In the genomic region with DNA sequence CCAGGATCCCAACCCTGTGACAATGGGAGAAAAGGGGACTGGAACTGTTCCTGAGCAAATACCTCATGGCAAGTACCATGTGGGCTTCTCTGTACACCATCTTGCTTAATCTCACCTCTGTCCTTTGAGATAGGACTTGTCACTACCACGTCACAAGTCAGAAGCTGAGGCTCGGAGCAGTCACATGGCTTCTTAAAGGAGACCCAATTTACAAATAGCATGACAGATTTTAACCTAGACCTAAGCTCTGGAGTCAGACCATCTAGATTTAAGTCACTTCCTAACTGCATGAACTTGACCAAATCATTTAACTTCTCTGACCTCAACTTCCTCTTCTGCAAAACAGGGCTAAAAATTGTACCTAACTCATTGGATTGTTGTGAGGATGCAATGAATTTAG, we compare ENCODE assay signal across 20 cellular contexts. TPM values are rescaled to one million over a fixed set of nuclear protein-coding genes. Genes with fewer than 3 reads are reported as not detected.
A peak's percentile ranks its signal among the peaks of the same experiment; 100 is the strongest.
DNase-seq lines count a peak whose midpoint lies in the region; ATAC-seq, FAIRE-seq and TF ChIP-seq lines count a peak whose summit lies in the region.
"Had no signal": no experiment of that assay in that cellular context is flagged by ENCODE, and none has a peak within 500 bp of the region (broad histone marks: within the 10 kb centered on the region; RNA-seq: fewer than 3 reads in every experiment).

No MANE protein-coding gene starts in this region.

- peaks cover 2% of the 10 kb centered on the region for H3K4me1 Mint-ChIP-seq in T-helper 17 cell
- H3K4me1 Mint-ChIP-seq in stimulated activated naive CD8-positive, alpha-beta T cell treated with anti-CD3 and anti-CD28 coated beads, Interleukin-15, amount 100 ng/mL, for 72 hours: no peaks in the 10 kb centered on the region

- intact Hi-C loops in HepG2 (cut with micrococcal nuclease; ENCODE audit: unreplicated experiment): no loop called here
- intact Hi-C loops in transverse colon (cut with DNase I; ENCODE audit: low total_unique reads): no loop called here

- no peaks in the 10 kb centered on the region for H3K27me3 ChIP-seq in BLaER1
- no peaks in the 10 kb centered on the region for H3K27me3 ChIP-seq in MM.1S (replicated peaks; ENCODE audit: insufficient read depth, low read length)
- no peaks in the 10 kb centered on the region for H3K27me3 ChIP-seq in HepG2 (ENCODE audit: control insufficient read depth in 1 of 2, insufficient read depth in 2 of 2, low read length in 2 of 2)
- H3K27me3 ChIP-seq in transverse colon: no peaks in the 10 kb centered on the region

- no peak for TF ChIP-seq RAD21 in HepG2 (CRISPR knock-in tag; IDR thresholded peaks at IDR 0.05)

- POLR2A ChIA-PET in HepG2 (lab: Yijun Ruan, JAX): no interaction called here

- in situ Hi-C loops in HepG2 (cut with HindIII; ENCODE audit: extremely low pct_ligation_motif_present, low pct_unique_long_range_greater_than_20kb): no loop called here
- in situ Hi-C loops in transverse colon (cut with MboI; ENCODE audit: low pct_ligation_motif_present in 1 of 4, low pct_unique_long_range_greater_than_20kb in 1 of 4, low sequenced_read_pairs in 3 of 4): no loop called here

- DNase-seq in MM.1S: peak; percentile 41
- no peak for DNase-seq in T-helper 17 cell
- no peak for DNase-seq in HepG2 (ENCODE audit: low spot score)
- DNase-seq in stimulated activated naive CD8-positive, alpha-beta T cell treated with anti-CD3 and anti-CD28 coated beads, Interleukin-15, amount 100 ng/mL, for 72 hours: no peak
- no peak for DNase-seq in transverse colon
- DNase-seq in HTR-8/SVneo (ENCODE audit: insufficient read length, low spot score): no peak
- DNase-seq in NCI-H187 (lab: John Stamatoyannopoulos, UW): no peak
- DNase-seq: activated CD8-positive, alpha-beta memory T cell treated with anti-CD3 and anti-CD28 coated beads for 24 hours; activated effector memory CD4-positive, alpha-beta T cell treated with anti-CD3 and anti-CD28 coated beads, Interleukin-2, amount 50 U/mL, for 16 hours; naive thymus-derived CD8-positive, alpha-beta T cell; NCI-H2081; NCI-H774; Right ventricle myocardium superior; T1000 had no signal

- no peaks in the 10 kb centered on the region for H4K20me1 ChIP-seq in BLaER1
- no peaks in the 10 kb centered on the region for H4K20me1 ChIP-seq in MM.1S (ENCODE audit: insufficient read depth, low read length)
- H4K20me1 ChIP-seq in HepG2 (ENCODE audit: insufficient read depth, low read length): no peaks in the 10 kb centered on the region

- no peaks in the 10 kb centered on the region for H3K9me3 ChIP-seq in BLaER1
- no peaks in the 10 kb centered on the region for H3K9me3 ChIP-seq in MM.1S (replicated peaks; ENCODE audit: insufficient read depth, low read length)
- no peaks in the 10 kb centered on the region for H3K9me3 ChIP-seq in T-helper 17 cell (ENCODE audit: control insufficient read depth, low read length, poor library complexity, severe bottlenecking)
- H3K9me3 ChIP-seq in HepG2 (ENCODE audit: low read length): no peaks in the 10 kb centered on the region
- H3K9me3 ChIP-seq in transverse colon: no peaks in the 10 kb centered on the region

- H3K9me2 ChIP-seq in MM.1S (replicated peaks; ENCODE audit: insufficient read depth, low read length): no peaks in the 10 kb centered on the region

- no peaks in the 10 kb centered on the region for H3K9me3 Mint-ChIP-seq in stimulated activated naive CD8-positive, alpha-beta T cell treated with anti-CD3 and anti-CD28 coated beads, Interleukin-15, amount 100 ng/mL, for 72 hours
- H3K9me3 Mint-ChIP-seq: naive thymus-derived CD8-positive, alpha-beta T cell had no signal

- no TSS peak for BruUV-seq in HepG2 (replicated peaks; lab: Mats Ljungman, UMichigan)

- H3K4me2 ChIP-seq in BLaER1 (peak overlapping the region; percentile 68), MM.1S (ENCODE audit: low read depth, low read length) (peak overlapping the region; percentile 17), HepG2 (ENCODE audit: low read depth, low read length) (no peak overlapping the region)

- TF ChIP-seq POLR2A in HepG2 (IDR thresholded peaks at IDR 0.05; ENCODE audit: insufficient read depth in 1 of 2, low read depth in 2 of 2, low read length in 2 of 2) (no peak), transverse colon (IDR thresholded peaks at IDR 0.05) (no peak)

- peaks cover 2% of the 10 kb centered on the region for H3K36me3 Mint-ChIP-seq in T-helper 17 cell (ENCODE audit: low read depth)
- H3K36me3 Mint-ChIP-seq: naive thymus-derived CD8-positive, alpha-beta T cell had no signal

- H3K36me3 ChIP-seq in BLaER1: no peaks in the 10 kb centered on the region
- H3K36me3 ChIP-seq in MM.1S (replicated peaks; ENCODE audit: insufficient read depth, low read length): no peaks in the 10 kb centered on the region
- H3K36me3 ChIP-seq in HepG2 (replicated peaks in 1 of 2; ENCODE audit: control insufficient read depth in 1 of 2, insufficient read depth in 2 of 2, low read length in 2 of 2): no peaks in the 10 kb centered on the region
- no peaks in the 10 kb centered on the region for H3K36me3 ChIP-seq in transverse colon

- CTCF ChIA-PET in HepG2 (lab: Yijun Ruan, JAX; ENCODE audit: low intra/inter-chr PET ratio, low total read pairs): no interaction called here

- no peak overlapping the region for H3K9ac ChIP-seq in BLaER1
- H3K9ac ChIP-seq in MM.1S (ENCODE audit: low read length): no peak overlapping the region
- no peak overlapping the region for H3K9ac ChIP-seq in HepG2 (ENCODE audit: insufficient read depth, low read depth, low read length)

- H3K79me2 ChIP-seq in MM.1S (ENCODE audit: low read length) (no peaks in the 10 kb centered on the region), HepG2 (ENCODE audit: insufficient read depth, low read length) (no peaks in the 10 kb centered on the region)

- no peak overlapping the region for H3K27ac Mint-ChIP-seq in T-helper 17 cell
- no peak overlapping the region for H3K27ac Mint-ChIP-seq in stimulated activated naive CD8-positive, alpha-beta T cell treated with anti-CD3 and anti-CD28 coated beads, Interleukin-15, amount 100 ng/mL, for 72 hours
- H3K27ac Mint-ChIP-seq: naive thymus-derived CD8-positive, alpha-beta T cell; progenitor cell of endocrine pancreas had no signal

- H3K4me3 Mint-ChIP-seq in T-helper 17 cell: no peak overlapping the region
- no peak overlapping the region for H3K4me3 Mint-ChIP-seq in stimulated activated naive CD8-positive, alpha-beta T cell treated with anti-CD3 and anti-CD28 coated beads, Interleukin-15, amount 100 ng/mL, for 72 hours
- H3K4me3 Mint-ChIP-seq: naive thymus-derived CD8-positive, alpha-beta T cell had no signal

- TF ChIP-seq EP300 in HepG2 (IDR thresholded peaks at IDR 0.05; ENCODE audit: low read depth in 2 of 2, low read length in 2 of 2) (no peak), HepG2 (CRISPR knock-in tag; IDR thresholded peaks at IDR 0.05; ENCODE audit: borderline replicate concordance) (no peak), transverse colon (IDR thresholded peaks at IDR 0.05; ENCODE audit: low read depth) (no peak)

- TF ChIP-seq CTCF in MM.1S (IDR thresholded peaks at IDR 0.05; ENCODE audit: low read length): no peak
- no peak for TF ChIP-seq CTCF in HepG2 (CRISPR knock-in tag; IDR thresholded peaks at IDR 0.05)
- no peak for TF ChIP-seq CTCF in transverse colon (IDR thresholded peaks at IDR 0.05)

- ATAC-seq in T-helper 17 cell (peak; percentile 23), HepG2 (no peak)
- ATAC-seq in stimulated activated naive CD8-positive, alpha-beta T cell treated with anti-CD3 and anti-CD28 coated beads, Interleukin-15, amount 100 ng/mL, for 72 hours: no peak
- ATAC-seq: naive thymus-derived CD8-positive, alpha-beta T cell had no signal

- H3K4me3 ChIP-seq in BLaER1: no peak overlapping the region
- H3K4me3 ChIP-seq in MM.1S (ENCODE audit: low read length): no peak overlapping the region
- no peak overlapping the region for H3K4me3 ChIP-seq in HepG2 (replicated peaks in 1 of 3; ENCODE audit: insufficient read depth in 1 of 3, low read depth in 2 of 3, low read length in 3 of 3)
- no peak overlapping the region for H3K4me3 ChIP-seq in transverse colon

- no peaks in the 10 kb centered on the region for H3F3A ChIP-seq in MM.1S (ENCODE audit: insufficient read depth, low read length)

- FAIRE-seq in HepG2 (lab: Jason Lieb, UNC) (no peak), HTR-8/SVneo (lab: Jason Lieb, UNC) (no peak)
- FAIRE-seq: D721Med, frontal cortex had no signal

- peaks cover 44% of the 10 kb centered on the region for H3K4me1 ChIP-seq in BLaER1
- peaks cover 71% of the 10 kb centered on the region for H3K4me1 ChIP-seq in MM.1S (ENCODE audit: low read length)
- no peaks in the 10 kb centered on the region for H3K4me1 ChIP-seq in HepG2 (ENCODE audit: insufficient read depth, low read length)
- H3K4me1 ChIP-seq in transverse colon: no peaks in the 10 kb centered on the region

- peaks cover 60% of the 10 kb centered on the region for H3K27me3 Mint-ChIP-seq in T-helper 17 cell
- H3K27me3 Mint-ChIP-seq in stimulated activated naive CD8-positive, alpha-beta T cell treated with anti-CD3 and anti-CD28 coated beads, Interleukin-15, amount 100 ng/mL, for 72 hours: peaks cover 37% of the 10 kb centered on the region

- H2AFZ ChIP-seq in MM.1S (ENCODE audit: low read length): peak overlapping the region; percentile 47
- no peak overlapping the region for H2AFZ ChIP-seq in HepG2 (ENCODE audit: low read length)

- WGBS in HepG2 (ENCODE audit: low lambda C conversion rate): 0% methylated on average over 2 of the region's 2 CpGs
- 45 to 62% methylated on average over 2 of the region's 2 CpGs for whole genome bisulfite sequencing in transverse colon (ENCODE audit: low coverage in 1 of 2), 2 donors

- peak overlapping the region; percentile 24; the same call in 1 of the 2 replicates for H3K27ac ChIP-seq in BLaER1
- peak overlapping the region; percentile 57; the same call in 1 of the 2 replicates for H3K27ac ChIP-seq in MM.1S (ENCODE audit: low read length)
- H3K27ac ChIP-seq in HepG2 (ENCODE audit: extremely low read length, insufficient read depth, low read length): no peak overlapping the region
- no peak overlapping the region for H3K27ac ChIP-seq in transverse colon

RNA-seq across cellular contexts. Expression of gene CCL1, which starts 36.0 kb away (rescaled TPM):
- total RNA-seq in T-helper 17 cell (not detected), HepG2 (2016; rRNA removed; fragmentation: Illumina TruSeq; extraction: Trizol) (not detected in 2 replicates), transverse colon (not detected)
- total RNA-seq in HepG2 (2016; cell fraction: cytosol; rRNA removed; fragmentation: Illumina TruSeq; extraction: Trizol; ENCODE audit: low read depth): not detected in 2 replicates
- total RNA-seq in HepG2 (2016; cell fraction: insoluble cytoplasmic fraction; rRNA removed; fragmentation: Illumina TruSeq; extraction: Trizol): not detected in 2 replicates
- total RNA-seq in HepG2 (2016; cell fraction: membrane; rRNA removed; fragmentation: Illumina TruSeq; extraction: Trizol): not detected in 2 replicates
- total RNA-seq in HepG2 (2016; cell fraction: nucleus; rRNA removed; fragmentation: Illumina TruSeq; extraction: Trizol): not detected in 2 replicates
- polyA plus RNA-seq in HepG2 (2011; rRNA removed): not detected in 2 replicates
- not detected in 2 replicates for polyA plus RNA-seq in HepG2 (2011; cell fraction: cytosol; rRNA removed)
- polyA plus RNA-seq in HepG2 (2011; cell fraction: nucleus; rRNA removed): not detected in 2 replicates
- not detected in 2 replicates for polyA plus RNA-seq in HepG2 (2012)
- not detected in 2 replicates for polyA plus RNA-seq in HepG2 (2016; cell fraction: cytosol; fragmentation: Illumina TruSeq; extraction: Trizol; ENCODE audit: low read depth)
- polyA plus RNA-seq in HepG2 (2016; cell fraction: insoluble cytoplasmic fraction; fragmentation: Illumina TruSeq; extraction: Trizol; ENCODE audit: low read depth): not detected in 2 replicates
- polyA plus RNA-seq in HepG2 (2016; cell fraction: membrane; fragmentation: Illumina TruSeq; extraction: Trizol; ENCODE audit: low read depth): not detected in 2 replicates
- not detected in 2 replicates for polyA plus RNA-seq in HepG2 (2016; cell fraction: nucleus; fragmentation: Illumina TruSeq; extraction: Trizol; ENCODE audit: insufficient read depth, low read depth)
- not detected in 2 replicates for polyA minus RNA-seq in HepG2 (2011; rRNA and poly(A)+ RNA removed; ENCODE audit: low replicate concordance)
- not detected in 2 replicates for polyA minus RNA-seq in HepG2 (2011; cell fraction: cytosol; rRNA and poly(A)+ RNA removed)
- polyA minus RNA-seq in HepG2 (2011; cell fraction: nucleus; rRNA and poly(A)+ RNA removed): not detected in 2 replicates
- total RNA-seq: chondrocyte; frontal cortex; liver; naive thymus-derived CD8-positive, alpha-beta T cell; progenitor cell of endocrine pancreas; Right ventricle myocardium superior had no signal
- polyA plus RNA-seq: liver; naive thymus-derived CD8-positive, alpha-beta T cell had no signal

RNA-seq across cellular contexts. Expression of gene CCL13, which starts 42.7 kb away (rescaled TPM):
- total RNA-seq in T-helper 17 cell (not detected), HepG2 (2016; rRNA removed; fragmentation: Illumina TruSeq; extraction: Trizol) (not detected in 2 replicates), transverse colon (10 to 100 TPM in 1 of 4 donors, 1 to 10 TPM in 2, not detected in 1; 5.4 to 10.5 (median 8.2) TPM)
- total RNA-seq in HepG2 (2016; cell fraction: cytosol; rRNA removed; fragmentation: Illumina TruSeq; extraction: Trizol; ENCODE audit: low read depth): not detected in 2 replicates
- not detected in 2 replicates for total RNA-seq in HepG2 (2016; cell fraction: insoluble cytoplasmic fraction; rRNA removed; fragmentation: Illumina TruSeq; extraction: Trizol)
- not detected in 2 replicates for total RNA-seq in HepG2 (2016; cell fraction: membrane; rRNA removed; fragmentation: Illumina TruSeq; extraction: Trizol)
- not detected in 2 replicates for total RNA-seq in HepG2 (2016; cell fraction: nucleus; rRNA removed; fragmentation: Illumina TruSeq; extraction: Trizol)
- polyA plus RNA-seq in HepG2 (2011; rRNA removed): not detected in 2 replicates
- not detected in 2 replicates for polyA plus RNA-seq in HepG2 (2011; cell fraction: cytosol; rRNA removed)
- polyA plus RNA-seq in HepG2 (2011; cell fraction: nucleus; rRNA removed): not detected in 2 replicates
- polyA plus RNA-seq in HepG2 (2012): not detected in 2 replicates
- not detected in 2 replicates for polyA plus RNA-seq in HepG2 (2016; cell fraction: cytosol; fragmentation: Illumina TruSeq; extraction: Trizol; ENCODE audit: low read depth)
- not detected in 2 replicates for polyA plus RNA-seq in HepG2 (2016; cell fraction: insoluble cytoplasmic fraction; fragmentation: Illumina TruSeq; extraction: Trizol; ENCODE audit: low read depth)
- polyA plus RNA-seq in HepG2 (2016; cell fraction: membrane; fragmentation: Illumina TruSeq; extraction: Trizol; ENCODE audit: low read depth): not detected in 2 replicates
- polyA plus RNA-seq in HepG2 (2016; cell fraction: nucleus; fragmentation: Illumina TruSeq; extraction: Trizol; ENCODE audit: insufficient read depth, low read depth): not detected in 2 replicates
- not detected in 2 replicates for polyA minus RNA-seq in HepG2 (2011; rRNA and poly(A)+ RNA removed; ENCODE audit: low replicate concordance)
- not detected in 2 replicates for polyA minus RNA-seq in HepG2 (2011; cell fraction: cytosol; rRNA and poly(A)+ RNA removed)
- not detected in 2 replicates for polyA minus RNA-seq in HepG2 (2011; cell fraction: nucleus; rRNA and poly(A)+ RNA removed)
- total RNA-seq: chondrocyte; naive thymus-derived CD8-positive, alpha-beta T cell; progenitor cell of endocrine pancreas had no signal
- polyA plus RNA-seq: naive thymus-derived CD8-positive, alpha-beta T cell had no signal

Comparison
In these comparisons a context has a peak if more than half of its experiments do, and no peak if none do; other contexts are left out.
1. H3K27ac ChIP-seq: peak in BLaER1 (single experiment) and MM.1S (single experiment); none in HepG2 (single experiment) and transverse colon (0 of 4).